In genomic region chr12:6635856-6636521, GRCh38 we compare ENCODE assay signal across 8 cellular contexts. TPM values are rescaled to one million over a fixed set of nuclear protein-coding genes. Genes with fewer than 3 reads are reported as not detected.
DNase-seq lines count a peak whose midpoint lies in the region; ATAC-seq lines count a peak whose summit lies in the region.

TSS of gene LPAR5 (minus strand) at chr12:6635959. CDS start at chr12:6621248, 14,711 bp downstream.

- H3K4me1 ChIP-seq in endocrine pancreas (ENCODE audit: control insufficient read depth, insufficient read depth, low read length) = no peaks in the 10 kb centered on the region

- ATAC-seq in GM21737 (IDR thresholded peaks at IDR 0.05; ENCODE audit: unreplicated experiment) = peak; percentile 37
- no peak for ATAC-seq in GM18520 (IDR thresholded peaks at IDR 0.05; ENCODE audit: unreplicated experiment)

- H3K4me3 ChIP-seq in endocrine pancreas (ENCODE audit: control insufficient read depth, insufficient read depth, low read length) = no peak within 1 kb of the TSS

- H3K9ac ChIP-seq in endocrine pancreas (ENCODE audit: control insufficient read depth, insufficient read depth, low read length) = peak within 1 kb of the TSS; percentile 7

- peaks cover 3% of the 10 kb centered on the region for H3K27me3 ChIP-seq in endocrine pancreas (ENCODE audit: control insufficient read depth, insufficient read depth, low read length)

- H3K9me3 ChIP-seq in endocrine pancreas (ENCODE audit: control insufficient read depth, low read length) = no peaks in the 10 kb centered on the region

- H3K36me3 ChIP-seq in endocrine pancreas (ENCODE audit: control insufficient read depth, insufficient read depth, low read length) = no peaks in the 10 kb centered on the region

- DNase-seq in Daoy (ENCODE audit: low read depth) = peak; percentile 76
- peak; percentile 17 for DNase-seq in RPMI7951 (ENCODE audit: low read depth)
- peak; percentile 7 for DNase-seq in occipital lobe (lab: John Stamatoyannopoulos, UW)
- no peak for DNase-seq in DMS53 (lab: John Stamatoyannopoulos, UW)
- DNase-seq in DMS153 (lab: John Stamatoyannopoulos, UW) = no peak

RNA-seq across cellular contexts. Expression of gene LPAR5, which starts in this region (rescaled TPM):
- 0.86 TPM in 1 of 2 replicates, not detected in the other for total RNA-seq in Daoy (2014; rRNA removed; shearing (Covaris generic))
- not detected in 2 replicates for total RNA-seq in RPMI7951 (2014; rRNA removed; shearing (Covaris generic))
- 0.62 TPM for total RNA-seq in occipital lobe

Comparison
In these comparisons a context has a peak if more than half of its experiments do, and no peak if none do; other contexts are left out.
1. Peak in DNase-seq in Daoy; RNA of the gene not detected or under 1 TPM.
2. Peak in DNase-seq in RPMI7951; RNA of the gene not detected or under 1 TPM.
3. Peak in DNase-seq in occipital lobe; RNA of the gene not detected or under 1 TPM.